8 cellular contexts compared by ENCODE assay signal in the genomic region with DNA sequence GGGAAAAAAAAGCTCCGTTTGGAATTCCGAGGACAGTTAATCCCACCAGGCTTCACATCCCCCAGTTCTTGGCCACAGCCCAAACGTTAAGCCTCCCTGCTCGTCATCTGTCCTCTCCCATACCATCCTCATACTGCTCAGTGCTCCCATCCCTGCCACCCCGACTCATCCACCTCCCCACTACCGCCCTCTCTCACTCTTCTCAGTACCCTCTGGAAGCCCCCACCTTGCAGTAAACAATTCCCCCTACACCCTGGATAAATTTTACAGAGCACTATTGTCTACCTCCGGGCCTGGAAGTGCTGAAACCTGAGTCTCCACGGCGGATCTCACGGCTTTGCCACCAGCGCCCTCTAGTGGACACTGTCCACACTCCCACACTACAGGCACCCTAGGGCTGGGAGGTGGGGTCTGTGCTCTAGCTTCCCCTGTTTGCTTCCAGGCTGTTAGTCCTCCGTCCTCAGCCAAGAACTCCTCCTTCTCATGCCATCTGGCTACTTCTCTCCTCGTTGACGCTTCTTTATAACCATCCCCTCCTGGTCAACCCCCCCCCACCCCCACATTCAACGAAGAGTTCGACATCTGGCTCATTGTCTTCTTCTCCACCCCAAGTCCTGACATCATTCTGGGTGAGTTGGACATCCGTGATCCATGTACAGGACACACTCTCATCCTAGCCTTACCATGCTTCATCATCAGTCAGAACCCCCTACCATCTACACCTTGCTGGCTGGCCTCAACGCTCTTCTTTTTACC. TPM values are rescaled to one million over a fixed set of nuclear protein-coding genes. Genes with fewer than 3 reads are reported as not detected.
DNase-seq lines count a peak whose midpoint lies in the region; ATAC-seq lines count a peak whose summit lies in the region.

No MANE protein-coding gene starts in this region.

- no peak overlapping the region for H2BK5ac ChIP-seq in mesendoderm (ENCODE audit: low read length)

- H3K4me3 Mint-ChIP-seq in activated CD4-positive, alpha-beta memory T cell treated with anti-CD3 and anti-CD28 coated beads, Interleukin-2, amount 10 ng/mL, durations not matched to agents 7 days and 5 days: no peak overlapping the region
- H3K4me3 Mint-ChIP-seq in effector memory CD8-positive, alpha-beta T cell: no peak overlapping the region

- H3K4me3 ChIP-seq in mesendoderm (ENCODE audit: low read length): no peak overlapping the region

- H3K27ac Mint-ChIP-seq in activated CD4-positive, alpha-beta memory T cell treated with anti-CD3 and anti-CD28 coated beads, Interleukin-2, amount 10 ng/mL, durations not matched to agents 7 days and 5 days: no peak overlapping the region
- H3K27ac Mint-ChIP-seq in effector memory CD8-positive, alpha-beta T cell: no peak overlapping the region

- CTCF ChIA-PET in activated CD4-positive, alpha-beta memory T cell treated with anti-CD3 and anti-CD28 coated beads, Interleukin-2, amount 10 ng/mL, durations not matched to agents 7 days and 5 days (lab: Charles Lee): interaction anchor here (0.6 to 18.4 kb wide), 10 partner anchors 8 to 266 kb away, joined by 3 to 250 read pairs (median 4); no protein-coding TSS in a partner anchor

- no peak overlapping the region for H3K4me2 ChIP-seq in mesendoderm (ENCODE audit: low read length)

- no peak overlapping the region for H3K18ac ChIP-seq in mesendoderm (ENCODE audit: low read length)

- no peaks in the 10 kb centered on the region for H3K36me3 Mint-ChIP-seq in activated CD4-positive, alpha-beta memory T cell treated with anti-CD3 and anti-CD28 coated beads, Interleukin-2, amount 10 ng/mL, durations not matched to agents 7 days and 5 days (ENCODE audit: low read depth)
- H3K36me3 Mint-ChIP-seq in effector memory CD8-positive, alpha-beta T cell (ENCODE audit: insufficient read depth): no peaks in the 10 kb centered on the region

- no peak overlapping the region for H4K5ac ChIP-seq in mesendoderm (ENCODE audit: low read length)

- H2BK120ac ChIP-seq in mesendoderm (ENCODE audit: low read depth, low read length): no peak overlapping the region

- no peaks in the 10 kb centered on the region for H3K27me3 ChIP-seq in mesendoderm (ENCODE audit: insufficient read depth, low read length, poor library complexity)

- H3K27me3 Mint-ChIP-seq in activated CD4-positive, alpha-beta memory T cell treated with anti-CD3 and anti-CD28 coated beads, Interleukin-2, amount 10 ng/mL, durations not matched to agents 7 days and 5 days: no peaks in the 10 kb centered on the region
- peaks cover 0 to 7% of the 10 kb centered on the region in 2 donors for H3K27me3 Mint-ChIP-seq in effector memory CD8-positive, alpha-beta T cell

- H3K56ac ChIP-seq in mesendoderm (ENCODE audit: low read length): peak overlapping the region; percentile 64

- peak; percentile 24 to 35 for DNase-seq in AML-193 (lab: John Stamatoyannopoulos, UW)
- peak; percentile 87 for DNase-seq in NCI-H69 (lab: John Stamatoyannopoulos, UW)
- DNase-seq in activated CD4-positive, alpha-beta memory T cell treated with anti-CD3 and anti-CD28 coated beads, Interleukin-2, amount 10 ng/mL, durations not matched to agents 7 days and 5 days: peak; percentile 71
- DNase-seq in effector memory CD8-positive, alpha-beta T cell: peak; percentile 51 to 59 (median 57)
- peak; percentile 76 for DNase-seq in mesendoderm
- peak; percentile 34 to 51 for DNase-seq in stimulated activated CD8-positive, alpha-beta memory T cell treated with anti-CD3 and anti-CD28 coated beads, Interleukin-2, amount 100 ng/mL, for 1 hour (ENCODE audit: low read depth in 2 of 2)

- H3K4ac ChIP-seq in mesendoderm (ENCODE audit: low read depth, low read length): no peak overlapping the region

- peaks cover 9% of the 10 kb centered on the region for H3K4me1 Mint-ChIP-seq in activated CD4-positive, alpha-beta memory T cell treated with anti-CD3 and anti-CD28 coated beads, Interleukin-2, amount 10 ng/mL, durations not matched to agents 7 days and 5 days
- peaks cover 0 to 1% of the 10 kb centered on the region in 2 donors for H3K4me1 Mint-ChIP-seq in effector memory CD8-positive, alpha-beta T cell (ENCODE audit: low read depth in 2 of 2)

- H3K79me2 ChIP-seq in mesendoderm (ENCODE audit: control insufficient read depth, insufficient read depth, low read length): no peaks in the 10 kb centered on the region

- no peaks in the 10 kb centered on the region for H3K4me1 ChIP-seq in mesendoderm (ENCODE audit: control insufficient read depth, low read depth, low read length)

- H3K9ac ChIP-seq in mesendoderm (ENCODE audit: low read length): no peak overlapping the region

- no peak overlapping the region for H2AK5ac ChIP-seq in mesendoderm (ENCODE audit: low read length)

- POLR2A ChIA-PET in activated CD4-positive, alpha-beta memory T cell treated with anti-CD3 and anti-CD28 coated beads, Interleukin-2, amount 10 ng/mL, durations not matched to agents 7 days and 5 days (lab: Charles Lee): no interaction called here

- H2BK15ac ChIP-seq in mesendoderm (replicated peaks; ENCODE audit: low read depth): no peak overlapping the region

- no CpG with 5 or more reads among the region's 18 CpGs for WGBS in mesendoderm (ENCODE audit: extremely low coverage, insufficient coverage, low lambda C conversion rate)

- H4K8ac ChIP-seq in mesendoderm (ENCODE audit: low read depth, low read length): no peak overlapping the region

- no peaks in the 10 kb centered on the region for H3K9me3 Mint-ChIP-seq in activated CD4-positive, alpha-beta memory T cell treated with anti-CD3 and anti-CD28 coated beads, Interleukin-2, amount 10 ng/mL, durations not matched to agents 7 days and 5 days
- H3K9me3 Mint-ChIP-seq in effector memory CD8-positive, alpha-beta T cell: no peaks in the 10 kb centered on the region

- ATAC-seq in GM18909 (IDR thresholded peaks at IDR 0.05; ENCODE audit: poor library complexity, unreplicated experiment) (peak; percentile 81), HG03354 (IDR thresholded peaks at IDR 0.05; ENCODE audit: poor library complexity, severe bottlenecking, unreplicated experiment) (peak; percentile 84)
- peak; percentile 87 for ATAC-seq in effector memory CD8-positive, alpha-beta T cell (replicated peaks)

- no peak overlapping the region for H3K27ac ChIP-seq in mesendoderm (ENCODE audit: low read depth, low read length)

- no peaks in the 10 kb centered on the region for H3K79me1 ChIP-seq in mesendoderm (ENCODE audit: low read length)

- no peak overlapping the region for H3K23ac ChIP-seq in mesendoderm (ENCODE audit: low read length)

- H3K36me3 ChIP-seq in mesendoderm (ENCODE audit: control insufficient read depth, insufficient read depth, low read length): no peaks in the 10 kb centered on the region

RNA-seq across cellular contexts. Expression of gene RTL9, which starts 54.5 kb away (rescaled TPM):
- total RNA-seq in activated CD4-positive, alpha-beta memory T cell treated with anti-CD3 and anti-CD28 coated beads, Interleukin-2, amount 10 ng/mL, durations not matched to agents 7 days and 5 days: not detected
- polyA plus RNA-seq in mesendoderm (2013, experiment 1 of 2): 0.04 TPM
- polyA plus RNA-seq in mesendoderm (2013, experiment 2 of 2): 0.04 TPM

Comparison
In these comparisons a context has a peak if more than half of its experiments do, and no peak if none do; other contexts are left out.
1. DNase-seq: peak in every context shown above with its lines; median percentile 87 in NCI-H69; 76 in mesendoderm; 71 in activated CD4-positive, alpha-beta memory T cell treated with anti-CD3 and anti-CD28 coated beads, Interleukin-2, amount 10 ng/mL, durations not matched to agents 7 days and 5 days; 57 in effector memory CD8-positive, alpha-beta T cell; 42 in stimulated activated CD8-positive, alpha-beta memory T cell treated with anti-CD3 and anti-CD28 coated beads, Interleukin-2, amount 100 ng/mL, for 1 hour; 30 in AML-193.